Comparison of ENCODE assay signal across 1 cellular context in genomic region chr2:3626817-3627499, GRCh38.
TF ChIP-seq lines count a peak whose summit lies in the region.

No MANE protein-coding gene starts in this region.

TF ChIP-seq in GM23338, 12 proteins besides CTCF, POLR2A, EP300 and RAD21 (continued from another document):
- TF ChIP-seq REST (IDR thresholded peaks at IDR 0.05; ENCODE audit: unreplicated experiment) (no peak), EZH2 (IDR thresholded peaks at IDR 0.05; ENCODE audit: low read depth, unreplicated experiment) (no peak), ZNF114 (CRISPR knock-in tag; IDR thresholded peaks at IDR 0.05) (no peak), CREB1 (CRISPR knock-in tag; IDR thresholded peaks at IDR 0.05; ENCODE audit: low read depth) (no peak), ZNF462 (CRISPR knock-in tag; IDR thresholded peaks at IDR 0.05) (no peak), POLR2AphosphoS5 (IDR thresholded peaks at IDR 0.05; ENCODE audit: low read depth) (no peak), EZH2phosphoT487 (IDR thresholded peaks at IDR 0.05; ENCODE audit: unreplicated experiment) (no peak)
